ENCODE assay signal across 1 cellular context in the genomic region with DNA sequence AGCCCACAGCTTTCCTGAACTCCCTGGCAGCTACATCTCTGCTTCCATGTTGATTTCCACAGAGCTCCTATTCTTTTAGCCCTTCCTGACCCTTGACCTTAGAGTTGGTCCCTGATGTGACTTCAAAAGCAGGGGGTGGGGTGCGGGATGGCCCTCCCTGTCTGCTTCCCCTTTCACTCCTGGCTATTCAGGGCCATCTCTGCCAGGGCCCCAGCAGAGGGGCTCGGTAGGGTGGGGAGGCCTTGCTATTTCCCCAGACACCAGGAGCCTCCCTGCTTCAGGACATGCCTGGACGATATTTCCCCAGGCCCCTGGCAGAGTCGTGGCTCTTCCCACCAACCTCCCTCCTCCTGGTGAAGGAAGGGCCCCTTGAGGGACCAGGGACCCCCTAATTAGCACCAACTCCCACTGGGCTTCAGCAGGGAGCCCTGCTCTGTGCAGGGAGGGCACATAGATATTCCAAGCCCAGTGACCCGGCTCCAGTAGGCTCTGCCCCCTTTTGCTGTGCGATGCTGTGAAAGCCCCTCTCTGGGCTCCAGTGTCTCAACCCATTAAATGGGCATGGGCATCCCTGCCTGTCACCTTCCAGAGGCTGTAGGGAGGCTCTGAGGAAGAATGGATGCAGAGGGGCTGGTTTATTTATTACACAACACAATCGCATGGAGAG.
TF ChIP-seq lines count a peak whose summit lies in the region.

No MANE protein-coding gene starts in this region.

TF ChIP-seq in HepG2, 621 proteins besides CTCF, POLR2A, EP300 and RAD21 (continued from another document and continues in another):
- TF ChIP-seq ZNF724P (CRISPR knock-in tag; IDR thresholded peaks at IDR 0.05; ENCODE audit: borderline replicate concordance) (no peak), KDM4B (CRISPR knock-in tag; IDR thresholded peaks at IDR 0.05) (no peak), NBN (conservative IDR thresholded peaks at IDR 0.05) (no peak), ZNF496 (CRISPR knock-in tag; IDR thresholded peaks at IDR 0.05; ENCODE audit: insufficient replicate concordance) (no peak), FOXJ3 (CRISPR knock-in tag; IDR thresholded peaks at IDR 0.05; ENCODE audit: borderline replicate concordance) (0 out of 2 replicates have a peak, but pooled peaks have one; percentile 39), ZFYVE20 (CRISPR knock-in tag; IDR thresholded peaks at IDR 0.05; ENCODE audit: borderline replicate concordance, low read depth) (no peak), RARG (CRISPR knock-in tag; IDR thresholded peaks at IDR 0.05; ENCODE audit: low read depth) (no peak), HDAC2 (CRISPR knock-in tag; IDR thresholded peaks at IDR 0.05) (peak; percentile 81), ZNF816 (CRISPR knock-in tag; IDR thresholded peaks at IDR 0.05; ENCODE audit: borderline replicate concordance) (no peak), ZKSCAN5 (CRISPR knock-in tag; IDR thresholded peaks at IDR 0.05) (no peak), FLYWCH1 (CRISPR knock-in tag; IDR thresholded peaks at IDR 0.05) (no peak), SP4 (CRISPR knock-in tag; IDR thresholded peaks at IDR 0.05) (no peak), RFXANK (CRISPR knock-in tag; IDR thresholded peaks at IDR 0.05) (no peak), RXRB (CRISPR knock-in tag; IDR thresholded peaks at IDR 0.05; ENCODE audit: borderline replicate concordance) (peak; percentile 48; the same call in 1 of the 2 replicates), ZNF614 (CRISPR knock-in tag; IDR thresholded peaks at IDR 0.05; ENCODE audit: borderline replicate concordance) (no peak), ZNF775 (CRISPR knock-in tag; IDR thresholded peaks at IDR 0.05; ENCODE audit: borderline replicate concordance) (no peak), KMT2A (CRISPR knock-in tag; IDR thresholded peaks at IDR 0.05) (no peak), ZNF431 (CRISPR knock-in tag; IDR thresholded peaks at IDR 0.05; ENCODE audit: borderline replicate concordance, low read depth) (no peak), TCF12 (IDR thresholded peaks at IDR 0.05) (no peak), TCF12 (CRISPR knock-in tag; IDR thresholded peaks at IDR 0.05) (no peak), ELF3 (CRISPR knock-in tag; IDR thresholded peaks at IDR 0.05) (peak; percentile 50; the same call in 1 of the 2 replicates), FOXA1 (IDR thresholded peaks at IDR 0.05) (no peak), FOXA1 (CRISPR knock-in tag; IDR thresholded peaks at IDR 0.05) (peak; percentile 47), BCL6 (CRISPR knock-in tag; IDR thresholded peaks at IDR 0.05) (peak; percentile 61), CEBPB (IDR thresholded peaks at IDR 0.05; ENCODE audit: borderline replicate concordance, low read depth, low read length) (no peak), GZF1 (CRISPR knock-in tag; IDR thresholded peaks at IDR 0.05) (no peak), PHB2 (IDR thresholded peaks at IDR 0.05; ENCODE audit: partially characterized antibody) (no peak), MIER2 (CRISPR knock-in tag; IDR thresholded peaks at IDR 0.05) (no peak), ZNF160 (CRISPR knock-in tag; IDR thresholded peaks at IDR 0.05) (no peak), ZNF263 (CRISPR knock-in tag; IDR thresholded peaks at IDR 0.05) (peak; percentile 56; the same call in 1 of the 2 replicates)
- TF ChIP-seq, protein P1, sequence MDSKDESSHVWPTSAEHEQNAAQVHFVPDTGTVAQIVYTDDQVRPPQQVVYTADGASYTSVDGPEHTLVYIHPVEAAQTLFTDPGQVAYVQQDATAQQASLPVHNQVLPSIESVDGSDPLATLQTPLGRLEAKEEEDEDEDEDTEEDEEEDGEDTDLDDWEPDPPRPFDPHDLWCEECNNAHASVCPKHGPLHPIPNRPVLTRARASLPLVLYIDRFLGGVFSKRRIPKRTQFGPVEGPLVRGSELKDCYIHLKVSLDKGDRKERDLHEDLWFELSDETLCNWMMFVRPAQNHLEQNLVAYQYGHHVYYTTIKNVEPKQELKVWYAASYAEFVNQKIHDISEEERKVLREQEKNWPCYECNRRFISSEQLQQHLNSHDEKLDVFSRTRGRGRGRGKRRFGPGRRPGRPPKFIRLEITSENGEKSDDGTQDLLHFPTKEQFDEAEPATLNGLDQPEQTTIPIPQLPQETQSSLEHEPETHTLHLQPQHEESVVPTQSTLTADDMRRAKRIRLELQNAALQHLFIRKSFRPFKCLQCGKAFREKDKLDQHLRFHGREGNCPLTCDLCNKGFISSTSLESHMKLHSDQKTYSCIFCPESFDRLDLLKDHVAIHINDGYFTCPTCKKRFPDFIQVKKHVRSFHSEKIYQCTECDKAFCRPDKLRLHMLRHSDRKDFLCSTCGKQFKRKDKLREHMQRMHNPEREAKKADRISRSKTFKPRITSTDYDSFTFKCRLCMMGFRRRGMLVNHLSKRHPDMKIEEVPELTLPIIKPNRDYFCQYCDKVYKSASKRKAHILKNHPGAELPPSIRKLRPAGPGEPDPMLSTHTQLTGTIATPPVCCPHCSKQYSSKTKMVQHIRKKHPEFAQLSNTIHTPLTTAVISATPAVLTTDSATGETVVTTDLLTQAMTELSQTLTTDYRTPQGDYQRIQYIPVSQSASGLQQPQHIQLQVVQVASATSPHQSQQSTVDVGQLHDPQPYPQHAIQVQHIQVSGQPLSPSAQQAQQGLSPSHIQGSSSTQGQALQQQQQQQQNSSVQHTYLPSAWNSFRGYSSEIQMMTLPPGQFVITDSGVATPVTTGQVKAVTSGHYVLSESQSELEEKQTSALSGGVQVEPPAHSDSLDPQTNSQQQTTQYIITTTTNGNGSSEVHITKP (CRISPR knock-in tag; IDR thresholded peaks at IDR 0.05; ENCODE audit: low read depth) = no peak
- TF ChIP-seq, protein P2, sequence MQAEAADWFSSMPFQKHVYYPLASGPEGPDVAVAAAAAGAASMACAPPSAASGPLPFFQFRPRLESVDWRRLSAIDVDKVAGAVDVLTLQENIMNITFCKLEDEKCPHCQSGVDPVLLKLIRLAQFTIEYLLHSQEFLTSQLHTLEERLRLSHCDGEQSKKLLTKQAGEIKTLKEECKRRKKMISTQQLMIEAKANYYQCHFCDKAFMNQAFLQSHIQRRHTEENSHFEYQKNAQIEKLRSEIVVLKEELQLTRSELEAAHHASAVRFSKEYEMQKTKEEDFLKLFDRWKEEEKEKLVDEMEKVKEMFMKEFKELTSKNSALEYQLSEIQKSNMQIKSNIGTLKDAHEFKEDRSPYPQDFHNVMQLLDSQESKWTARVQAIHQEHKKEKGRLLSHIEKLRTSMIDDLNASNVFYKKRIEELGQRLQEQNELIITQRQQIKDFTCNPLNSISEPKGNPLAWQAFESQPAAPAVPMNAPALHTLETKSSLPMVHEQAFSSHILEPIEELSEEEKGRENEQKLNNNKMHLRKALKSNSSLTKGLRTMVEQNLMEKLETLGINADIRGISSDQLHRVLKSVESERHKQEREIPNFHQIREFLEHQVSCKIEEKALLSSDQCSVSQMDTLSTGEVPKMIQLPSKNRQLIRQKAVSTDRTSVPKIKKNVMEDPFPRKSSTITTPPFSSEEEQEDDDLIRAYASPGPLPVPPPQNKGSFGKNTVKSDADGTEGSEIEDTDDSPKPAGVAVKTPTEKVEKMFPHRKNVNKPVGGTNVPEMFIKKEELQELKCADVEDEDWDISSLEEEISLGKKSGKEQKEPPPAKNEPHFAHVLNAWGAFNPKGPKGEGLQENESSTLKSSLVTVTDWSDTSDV (CRISPR knock-in tag; IDR thresholded peaks at IDR 0.05) = no peak
- TF ChIP-seq, protein P3, sequence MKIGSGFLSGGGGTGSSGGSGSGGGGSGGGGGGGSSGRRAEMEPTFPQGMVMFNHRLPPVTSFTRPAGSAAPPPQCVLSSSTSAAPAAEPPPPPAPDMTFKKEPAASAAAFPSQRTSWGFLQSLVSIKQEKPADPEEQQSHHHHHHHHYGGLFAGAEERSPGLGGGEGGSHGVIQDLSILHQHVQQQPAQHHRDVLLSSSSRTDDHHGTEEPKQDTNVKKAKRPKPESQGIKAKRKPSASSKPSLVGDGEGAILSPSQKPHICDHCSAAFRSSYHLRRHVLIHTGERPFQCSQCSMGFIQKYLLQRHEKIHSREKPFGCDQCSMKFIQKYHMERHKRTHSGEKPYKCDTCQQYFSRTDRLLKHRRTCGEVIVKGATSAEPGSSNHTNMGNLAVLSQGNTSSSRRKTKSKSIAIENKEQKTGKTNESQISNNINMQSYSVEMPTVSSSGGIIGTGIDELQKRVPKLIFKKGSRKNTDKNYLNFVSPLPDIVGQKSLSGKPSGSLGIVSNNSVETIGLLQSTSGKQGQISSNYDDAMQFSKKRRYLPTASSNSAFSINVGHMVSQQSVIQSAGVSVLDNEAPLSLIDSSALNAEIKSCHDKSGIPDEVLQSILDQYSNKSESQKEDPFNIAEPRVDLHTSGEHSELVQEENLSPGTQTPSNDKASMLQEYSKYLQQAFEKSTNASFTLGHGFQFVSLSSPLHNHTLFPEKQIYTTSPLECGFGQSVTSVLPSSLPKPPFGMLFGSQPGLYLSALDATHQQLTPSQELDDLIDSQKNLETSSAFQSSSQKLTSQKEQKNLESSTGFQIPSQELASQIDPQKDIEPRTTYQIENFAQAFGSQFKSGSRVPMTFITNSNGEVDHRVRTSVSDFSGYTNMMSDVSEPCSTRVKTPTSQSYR (CRISPR knock-in tag; IDR thresholded peaks at IDR 0.05; ENCODE audit: borderline replicate concordance) = peak; percentile 79; the same call in 1 of the 2 replicates
- TF ChIP-seq, protein P4, sequence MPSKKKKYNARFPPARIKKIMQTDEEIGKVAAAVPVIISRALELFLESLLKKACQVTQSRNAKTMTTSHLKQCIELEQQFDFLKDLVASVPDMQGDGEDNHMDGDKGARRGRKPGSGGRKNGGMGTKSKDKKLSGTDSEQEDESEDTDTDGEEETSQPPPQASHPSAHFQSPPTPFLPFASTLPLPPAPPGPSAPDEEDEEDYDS (CRISPR knock-in tag; IDR thresholded peaks at IDR 0.05) = no peak
- TF ChIP-seq, protein P5, sequence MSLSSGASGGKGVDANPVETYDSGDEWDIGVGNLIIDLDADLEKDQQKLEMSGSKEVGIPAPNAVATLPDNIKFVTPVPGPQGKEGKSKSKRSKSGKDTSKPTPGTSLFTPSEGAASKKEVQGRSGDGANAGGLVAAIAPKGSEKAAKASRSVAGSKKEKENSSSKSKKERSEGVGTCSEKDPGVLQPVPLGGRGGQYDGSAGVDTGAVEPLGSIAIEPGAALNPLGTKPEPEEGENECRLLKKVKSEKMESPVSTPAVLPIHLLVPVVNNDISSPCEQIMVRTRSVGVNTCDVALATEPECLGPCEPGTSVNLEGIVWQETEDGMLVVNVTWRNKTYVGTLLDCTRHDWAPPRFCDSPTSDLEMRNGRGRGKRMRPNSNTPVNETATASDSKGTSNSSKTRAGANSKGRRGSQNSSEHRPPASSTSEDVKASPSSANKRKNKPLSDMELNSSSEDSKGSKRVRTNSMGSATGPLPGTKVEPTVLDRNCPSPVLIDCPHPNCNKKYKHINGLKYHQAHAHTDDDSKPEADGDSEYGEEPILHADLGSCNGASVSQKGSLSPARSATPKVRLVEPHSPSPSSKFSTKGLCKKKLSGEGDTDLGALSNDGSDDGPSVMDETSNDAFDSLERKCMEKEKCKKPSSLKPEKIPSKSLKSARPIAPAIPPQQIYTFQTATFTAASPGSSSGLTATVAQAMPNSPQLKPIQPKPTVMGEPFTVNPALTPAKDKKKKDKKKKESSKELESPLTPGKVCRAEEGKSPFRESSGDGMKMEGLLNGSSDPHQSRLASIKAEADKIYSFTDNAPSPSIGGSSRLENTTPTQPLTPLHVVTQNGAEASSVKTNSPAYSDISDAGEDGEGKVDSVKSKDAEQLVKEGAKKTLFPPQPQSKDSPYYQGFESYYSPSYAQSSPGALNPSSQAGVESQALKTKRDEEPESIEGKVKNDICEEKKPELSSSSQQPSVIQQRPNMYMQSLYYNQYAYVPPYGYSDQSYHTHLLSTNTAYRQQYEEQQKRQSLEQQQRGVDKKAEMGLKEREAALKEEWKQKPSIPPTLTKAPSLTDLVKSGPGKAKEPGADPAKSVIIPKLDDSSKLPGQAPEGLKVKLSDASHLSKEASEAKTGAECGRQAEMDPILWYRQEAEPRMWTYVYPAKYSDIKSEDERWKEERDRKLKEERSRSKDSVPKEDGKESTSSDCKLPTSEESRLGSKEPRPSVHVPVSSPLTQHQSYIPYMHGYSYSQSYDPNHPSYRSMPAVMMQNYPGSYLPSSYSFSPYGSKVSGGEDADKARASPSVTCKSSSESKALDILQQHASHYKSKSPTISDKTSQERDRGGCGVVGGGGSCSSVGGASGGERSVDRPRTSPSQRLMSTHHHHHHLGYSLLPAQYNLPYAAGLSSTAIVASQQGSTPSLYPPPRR (CRISPR knock-in tag; IDR thresholded peaks at IDR 0.05; ENCODE audit: borderline replicate concordance) = peak; percentile 69; the same call in 1 of the 2 replicates
- TF ChIP-seq, protein P6, sequence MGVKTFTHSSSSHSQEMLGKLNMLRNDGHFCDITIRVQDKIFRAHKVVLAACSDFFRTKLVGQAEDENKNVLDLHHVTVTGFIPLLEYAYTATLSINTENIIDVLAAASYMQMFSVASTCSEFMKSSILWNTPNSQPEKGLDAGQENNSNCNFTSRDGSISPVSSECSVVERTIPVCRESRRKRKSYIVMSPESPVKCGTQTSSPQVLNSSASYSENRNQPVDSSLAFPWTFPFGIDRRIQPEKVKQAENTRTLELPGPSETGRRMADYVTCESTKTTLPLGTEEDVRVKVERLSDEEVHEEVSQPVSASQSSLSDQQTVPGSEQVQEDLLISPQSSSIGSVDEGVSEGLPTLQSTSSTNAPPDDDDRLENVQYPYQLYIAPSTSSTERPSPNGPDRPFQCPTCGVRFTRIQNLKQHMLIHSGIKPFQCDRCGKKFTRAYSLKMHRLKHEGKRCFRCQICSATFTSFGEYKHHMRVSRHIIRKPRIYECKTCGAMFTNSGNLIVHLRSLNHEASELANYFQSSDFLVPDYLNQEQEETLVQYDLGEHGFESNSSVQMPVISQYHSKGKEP (CRISPR knock-in tag; IDR thresholded peaks at IDR 0.05) = no peak
- TF ChIP-seq, protein P7, sequence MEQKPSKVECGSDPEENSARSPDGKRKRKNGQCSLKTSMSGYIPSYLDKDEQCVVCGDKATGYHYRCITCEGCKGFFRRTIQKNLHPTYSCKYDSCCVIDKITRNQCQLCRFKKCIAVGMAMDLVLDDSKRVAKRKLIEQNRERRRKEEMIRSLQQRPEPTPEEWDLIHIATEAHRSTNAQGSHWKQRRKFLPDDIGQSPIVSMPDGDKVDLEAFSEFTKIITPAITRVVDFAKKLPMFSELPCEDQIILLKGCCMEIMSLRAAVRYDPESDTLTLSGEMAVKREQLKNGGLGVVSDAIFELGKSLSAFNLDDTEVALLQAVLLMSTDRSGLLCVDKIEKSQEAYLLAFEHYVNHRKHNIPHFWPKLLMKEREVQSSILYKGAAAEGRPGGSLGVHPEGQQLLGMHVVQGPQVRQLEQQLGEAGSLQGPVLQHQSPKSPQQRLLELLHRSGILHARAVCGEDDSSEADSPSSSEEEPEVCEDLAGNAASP (CRISPR knock-in tag; IDR thresholded peaks at IDR 0.05; ENCODE audit: borderline replicate concordance) = 0 out of 2 replicates have a peak, but pooled peaks have one; percentile 60
- TF ChIP-seq, protein P8, sequence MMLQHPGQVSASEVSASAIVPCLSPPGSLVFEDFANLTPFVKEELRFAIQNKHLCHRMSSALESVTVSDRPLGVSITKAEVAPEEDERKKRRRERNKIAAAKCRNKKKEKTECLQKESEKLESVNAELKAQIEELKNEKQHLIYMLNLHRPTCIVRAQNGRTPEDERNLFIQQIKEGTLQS (CRISPR knock-in tag; IDR thresholded peaks at IDR 0.05) = no peak
- TF ChIP-seq, protein P9, sequence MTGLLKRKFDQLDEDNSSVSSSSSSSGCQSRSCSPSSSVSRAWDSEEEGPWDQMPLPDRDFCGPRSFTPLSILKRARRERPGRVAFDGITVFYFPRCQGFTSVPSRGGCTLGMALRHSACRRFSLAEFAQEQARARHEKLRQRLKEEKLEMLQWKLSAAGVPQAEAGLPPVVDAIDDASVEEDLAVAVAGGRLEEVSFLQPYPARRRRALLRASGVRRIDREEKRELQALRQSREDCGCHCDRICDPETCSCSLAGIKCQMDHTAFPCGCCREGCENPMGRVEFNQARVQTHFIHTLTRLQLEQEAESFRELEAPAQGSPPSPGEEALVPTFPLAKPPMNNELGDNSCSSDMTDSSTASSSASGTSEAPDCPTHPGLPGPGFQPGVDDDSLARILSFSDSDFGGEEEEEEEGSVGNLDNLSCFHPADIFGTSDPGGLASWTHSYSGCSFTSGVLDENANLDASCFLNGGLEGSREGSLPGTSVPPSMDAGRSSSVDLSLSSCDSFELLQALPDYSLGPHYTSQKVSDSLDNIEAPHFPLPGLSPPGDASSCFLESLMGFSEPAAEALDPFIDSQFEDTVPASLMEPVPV (CRISPR knock-in tag; IDR thresholded peaks at IDR 0.05) = no peak
